9 cellular contexts compared by ENCODE assay signal in genomic region chrX:3518870-3519269, GRCh38.
A peak's percentile ranks its signal among the peaks of the same experiment; 100 is the strongest.
DNase-seq lines count a peak whose midpoint lies in the region; ATAC-seq, FAIRE-seq and TF ChIP-seq lines count a peak whose summit lies in the region.
"Had no signal": no experiment of that assay in that cellular context is flagged by ENCODE, and none has a peak within 500 bp of the region (broad histone marks: within the 10 kb centered on the region; RNA-seq: fewer than 3 reads in every experiment).

No MANE protein-coding gene starts in this region.

- H3K4me1 ChIP-seq in PC-9 (replicated peaks; ENCODE audit: insufficient read depth) (0 out of 2 replicates have a peak, but pooled peaks cover 6% of the 10 kb centered on the region), kidney (ENCODE audit: control insufficient read depth in 1 of 2, insufficient read depth in 1 of 2, low read depth in 1 of 2, low read length in 2 of 2) (no peaks in the 10 kb centered on the region)

- POLR2A ChIA-PET in PC-9 (lab: Charles Lee; ENCODE audit: unreplicated experiment): no interaction called here

- H3K27me3 Mint-ChIP-seq in activated naive CD8-positive, alpha-beta T cell treated with anti-CD3 and anti-CD28 coated beads for 36 hours: peaks cover 8% of the 10 kb centered on the region

- no peak for TF ChIP-seq CTCF in PC-9 (conservative IDR thresholded peaks at IDR 0.05)
- no peak for TF ChIP-seq CTCF in omental fat pad (IDR thresholded peaks at IDR 0.05)
- no peak for TF ChIP-seq CTCF in kidney (IDR thresholded peaks at IDR 0.05; ENCODE audit: borderline replicate concordance, extremely low read depth, insufficient read depth)

- H3K9me3 ChIP-seq in PC-9 (ENCODE audit: insufficient read depth, low read depth): no peaks in the 10 kb centered on the region
- H3K9me3 ChIP-seq in kidney (ENCODE audit: control insufficient read depth in 1 of 2, low read length in 2 of 2): no peaks in the 10 kb centered on the region

- no peak overlapping the region for H3K9ac ChIP-seq in kidney (ENCODE audit: low read length in 2 of 2)

- no peaks in the 10 kb centered on the region for H3F3A ChIP-seq in PC-9 (ENCODE audit: insufficient read depth, low read depth)

- H3K9me2 ChIP-seq in PC-9 (ENCODE audit: insufficient read depth): no peaks in the 10 kb centered on the region

- intact Hi-C loops in PC-9 (cut with micrococcal nuclease; ENCODE audit: unreplicated experiment) (no loop called here), kidney (cut with DNase I) (no loop called here)

- no peaks in the 10 kb centered on the region for H3K36me3 Mint-ChIP-seq in activated naive CD8-positive, alpha-beta T cell treated with anti-CD3 and anti-CD28 coated beads for 36 hours

- no peaks in the 10 kb centered on the region for H3K4me1 Mint-ChIP-seq in activated naive CD8-positive, alpha-beta T cell treated with anti-CD3 and anti-CD28 coated beads for 36 hours

- no peak overlapping the region for H3K4me3 Mint-ChIP-seq in activated naive CD8-positive, alpha-beta T cell treated with anti-CD3 and anti-CD28 coated beads for 36 hours
- H3K4me3 Mint-ChIP-seq: activated T-helper 1 cell treated with anti-CD3 and anti-CD28 coated beads, Interleukin-12 subunit alpha, Interleukin-12 subunit beta, Interleukin-2, Interleukin-4 antibody, amounts not matched to agents 30 ng/mL and 10 ng/mL and 1 ng/mL, durations not matched to agents 14 hours and 24 hours and 36 hours had no signal

- H3K4me3 ChIP-seq in PC-9 (peak overlapping the region; percentile 28; the same call in 1 of the 2 replicates), kidney (ENCODE audit: low read length in 2 of 2) (no peak overlapping the region)

- no peak for FAIRE-seq in kidney (lab: Jason Lieb, UNC)

- no peaks in the 10 kb centered on the region for H3K79me2 ChIP-seq in PC-9 (ENCODE audit: low read depth)

- peak overlapping the region; percentile 68 for H3K4me2 ChIP-seq in PC-9

- peak; percentile 87 for DNase-seq in Daoy (ENCODE audit: low read depth)
- peak; percentile 16 to 53 for DNase-seq in PC-9
- peak; percentile 93 for DNase-seq in fibroblast of gingiva (ENCODE audit: low read depth)
- no peak for DNase-seq in omental fat pad (ENCODE audit: low spot score)
- no peak for DNase-seq in NCI-H2029 treated with DMSO at 0.1 percent for 48 hours (lab: John Stamatoyannopoulos, UW)
- no peak for DNase-seq in activated naive CD8-positive, alpha-beta T cell treated with anti-CD3 and anti-CD28 coated beads for 36 hours
- no peak for DNase-seq in stimulated activated CD4-positive, alpha-beta T cell treated with anti-CD3 and anti-CD28 coated beads, Interleukin-4, amount 100 ng/mL, for 1 hour
- no peak for DNase-seq in kidney

- H4K20me1 ChIP-seq in PC-9 (ENCODE audit: insufficient read depth): no peaks in the 10 kb centered on the region

- peak overlapping the region; percentile 72 for H2AFZ ChIP-seq in PC-9

- no peak overlapping the region for H3K27ac Mint-ChIP-seq in activated naive CD8-positive, alpha-beta T cell treated with anti-CD3 and anti-CD28 coated beads for 36 hours
- H3K27ac Mint-ChIP-seq: activated T-helper 1 cell treated with anti-CD3 and anti-CD28 coated beads, Interleukin-12 subunit alpha, Interleukin-12 subunit beta, Interleukin-2, Interleukin-4 antibody, amounts not matched to agents 30 ng/mL and 10 ng/mL and 1 ng/mL, durations not matched to agents 14 hours and 24 hours and 36 hours had no signal

- CTCF ChIA-PET in PC-9 (lab: Charles Lee): no interaction called here

- BruUV-seq in PC-9 (replicated peaks; lab: Mats Ljungman, UMichigan): no TSS peak

- no peaks in the 10 kb centered on the region for H3K27me3 ChIP-seq in PC-9 (ENCODE audit: insufficient read depth, low read depth)

- peak; percentile 76 for ATAC-seq in omental fat pad (ENCODE audit: low FRiP score)

- H3K36me3 ChIP-seq in PC-9 (ENCODE audit: low read depth) (no peaks in the 10 kb centered on the region), kidney (ENCODE audit: control insufficient read depth in 1 of 2, insufficient read depth in 2 of 2, low read length in 2 of 2) (no peaks in the 10 kb centered on the region)

- H3K9me3 Mint-ChIP-seq in activated naive CD8-positive, alpha-beta T cell treated with anti-CD3 and anti-CD28 coated beads for 36 hours: no peaks in the 10 kb centered on the region
- H3K9me3 Mint-ChIP-seq: activated T-helper 1 cell treated with anti-CD3 and anti-CD28 coated beads, Interleukin-12 subunit alpha, Interleukin-12 subunit beta, Interleukin-2, Interleukin-4 antibody, amounts not matched to agents 30 ng/mL and 10 ng/mL and 1 ng/mL, durations not matched to agents 14 hours and 24 hours and 36 hours had no signal

- H3K27ac ChIP-seq in PC-9: no peak overlapping the region
- H3K27ac ChIP-seq in kidney (ENCODE audit: low read depth in 2 of 2, low read length in 2 of 2): no peak overlapping the region

Comparison
In these comparisons a context has a peak if more than half of its experiments do, and no peak if none do; other contexts are left out.
1. DNase-seq: peak in Daoy (single experiment), PC-9 (2 of 2) and fibroblast of gingiva (single experiment); none in omental fat pad (single experiment), NCI-H2029 treated with DMSO at 0.1 percent for 48 hours (single experiment), activated naive CD8-positive, alpha-beta T cell treated with anti-CD3 and anti-CD28 coated beads for 36 hours (single experiment), stimulated activated CD4-positive, alpha-beta T cell treated with anti-CD3 and anti-CD28 coated beads, Interleukin-4, amount 100 ng/mL, for 1 hour (single experiment) and kidney (single experiment).